8 cellular contexts compared by ENCODE assay signal in the genomic region with DNA sequence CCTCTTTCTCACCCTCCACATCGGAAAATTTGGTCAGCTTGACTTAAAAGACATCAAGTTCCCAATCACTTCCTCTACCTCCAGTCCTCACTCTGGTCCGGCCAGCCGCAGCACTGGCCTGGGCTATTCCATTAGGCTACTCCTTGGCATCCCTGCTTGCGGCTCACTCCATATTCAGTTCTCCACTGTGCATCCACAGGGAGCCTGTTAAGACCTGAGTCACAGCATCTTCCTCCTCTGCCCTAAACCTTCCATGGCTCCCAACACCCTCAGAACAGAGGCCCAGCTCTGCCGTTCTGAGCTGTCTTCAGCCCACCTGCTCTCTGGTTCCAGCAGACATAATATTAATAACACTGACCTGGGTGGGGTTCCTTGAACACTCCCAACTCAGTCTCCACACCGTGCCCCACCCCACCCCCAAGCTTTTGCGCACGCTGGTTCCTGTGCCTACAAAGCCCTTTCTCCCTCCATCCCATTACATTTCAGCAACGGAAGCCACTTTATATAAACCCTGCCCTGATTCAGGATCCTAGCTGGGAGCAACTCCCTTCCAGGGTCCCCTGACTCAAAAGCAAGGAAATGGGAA. TPM values are rescaled to one million over a fixed set of nuclear protein-coding genes. Genes with fewer than 3 reads are reported as not detected.
DNase-seq lines count a peak whose midpoint lies in the region; ATAC-seq and TF ChIP-seq lines count a peak whose summit lies in the region.

No MANE protein-coding gene starts in this region.

- ATAC-seq in heart right ventricle: peak; percentile 9 to 50 (median 29)
- no peak for ATAC-seq in HG02884 (IDR thresholded peaks at IDR 0.05; ENCODE audit: unreplicated experiment)

- peaks cover 26% of the 10 kb centered on the region for H3K4me1 Mint-ChIP-seq in activated CD4-positive, alpha-beta memory T cell treated with anti-CD3 and anti-CD28 coated beads for 36 hours (ENCODE audit: low read depth)

- peak; percentile 52 for DNase-seq in NCI-H748 (lab: John Stamatoyannopoulos, UW; ENCODE audit: unreplicated experiment)
- no peak for DNase-seq in NCI-H748 treated with DMSO at 0.1 percent for 48 hours (lab: John Stamatoyannopoulos, UW)
- DNase-seq in activated CD4-positive, alpha-beta memory T cell treated with anti-CD3 and anti-CD28 coated beads for 36 hours: peak; percentile 29
- peak in 1 of 2 donors; percentile 22 for DNase-seq in heart right ventricle
- DNase-seq in skeletal muscle cell (ENCODE audit: low read depth): no peak
- no peak for DNase-seq in SIG-M5 (lab: John Stamatoyannopoulos, UW)
- DNase-seq in NCI-H1930 (lab: John Stamatoyannopoulos, UW): no peak

- peak overlapping the region; percentile 38 to 94 (median 89) for H3K27ac ChIP-seq in heart right ventricle

- intact Hi-C loops in activated CD4-positive, alpha-beta memory T cell treated with anti-CD3 and anti-CD28 coated beads for 36 hours (cut with micrococcal nuclease): loop anchor here (5.0 kb wide), 1 partner anchor 36 kb away; the partner anchor contains the start of gene ZNF30
- intact Hi-C loops in heart right ventricle (cut with DNase I): loop anchor here in 1 of 10 donors (5.0 kb wide), 2 partner anchors 36 to 126 kb away; partner anchors contain the start of gene ZNF30

- peaks cover 16 to 41% (median 32%) of the 10 kb centered on the region in 9 donors for H3K36me3 ChIP-seq in heart right ventricle

- H3K27me3 Mint-ChIP-seq in activated CD4-positive, alpha-beta memory T cell treated with anti-CD3 and anti-CD28 coated beads for 36 hours: no peaks in the 10 kb centered on the region

- peak overlapping the region; percentile 38 for H3K27ac Mint-ChIP-seq in activated CD4-positive, alpha-beta memory T cell treated with anti-CD3 and anti-CD28 coated beads for 36 hours

- CTCF ChIA-PET in activated CD4-positive, alpha-beta memory T cell treated with anti-CD3 and anti-CD28 coated beads for 36 hours (lab: Charles Lee): interaction anchor here (1.3 to 1.8 kb wide), 4 partner anchors 10 to 81 kb away, joined by 3 to 7 read pairs (median 4); no protein-coding TSS in a partner anchor

- H3K9me3 Mint-ChIP-seq in activated CD4-positive, alpha-beta memory T cell treated with anti-CD3 and anti-CD28 coated beads for 36 hours: peaks cover 71% of the 10 kb centered on the region

- peak overlapping the region; percentile 94 for H3K4me3 Mint-ChIP-seq in activated CD4-positive, alpha-beta memory T cell treated with anti-CD3 and anti-CD28 coated beads for 36 hours

- peak overlapping the region; percentile 74 to 100 (median 93) for H3K4me3 ChIP-seq in heart right ventricle
- peak overlapping the region; percentile 91 for H3K4me3 ChIP-seq in skeletal muscle cell (ENCODE audit: low read depth, low read length)

- H3K9me3 ChIP-seq in heart right ventricle: peaks cover 6 to 61% (median 36%) of the 10 kb centered on the region in 11 donors

- H3K4me1 ChIP-seq in heart right ventricle: peaks cover 0 to 21% (median 17%) of the 10 kb centered on the region in 9 donors

- TF ChIP-seq CTCF in heart right ventricle (IDR thresholded peaks at IDR 0.05): no peak

- H3K27me3 ChIP-seq in heart right ventricle: no peaks in the 10 kb centered on the region

- 22 to 32% methylated on average over 9 of the region's 9 CpGs for WGBS in heart right ventricle, 2 donors

- POLR2A ChIA-PET in activated CD4-positive, alpha-beta memory T cell treated with anti-CD3 and anti-CD28 coated beads for 36 hours (lab: Charles Lee): no interaction called here

- H3K36me3 Mint-ChIP-seq in activated CD4-positive, alpha-beta memory T cell treated with anti-CD3 and anti-CD28 coated beads for 36 hours: peaks cover 59% of the 10 kb centered on the region

RNA-seq across cellular contexts. Expression of gene ZNF792, which starts 1.0 kb away (rescaled TPM):
- 1 to 10 TPM; 6.4 to 6.9 TPM for total RNA-seq in activated CD4-positive, alpha-beta memory T cell treated with anti-CD3 and anti-CD28 coated beads for 36 hours
- total RNA-seq in heart right ventricle: 1 to 10 TPM; 2.0 to 5.9 (median 4.0) TPM
- 1 to 10 TPM; 1.6 to 1.7 TPM for polyA plus RNA-seq in heart right ventricle

RNA-seq across cellular contexts. Expression of gene ZNF30, which starts 36.3 kb away (rescaled TPM):
- total RNA-seq in activated CD4-positive, alpha-beta memory T cell treated with anti-CD3 and anti-CD28 coated beads for 36 hours: 1 to 10 TPM; 3.7 to 4.2 TPM
- 1 to 10 TPM; 1.6 to 4.5 (median 2.6) TPM for total RNA-seq in heart right ventricle
- polyA plus RNA-seq in heart right ventricle: 1 to 10 TPM; 1.4 to 4.1 TPM

RNA-seq across cellular contexts. Expression of gene GRAMD1A, which starts 37.1 kb away (rescaled TPM):
- 100 to 1,000 TPM; 204 to 223 TPM for total RNA-seq in activated CD4-positive, alpha-beta memory T cell treated with anti-CD3 and anti-CD28 coated beads for 36 hours
- total RNA-seq in heart right ventricle: 10 to 100 TPM; 19.5 to 49.4 (median 30.3) TPM
- polyA plus RNA-seq in heart right ventricle: 10 to 100 TPM; 38.7 to 40.9 TPM

Comparison
In these comparisons a context has a peak if more than half of its experiments do, and no peak if none do; other contexts are left out.
1. DNase-seq: peak in NCI-H748 (single experiment) and activated CD4-positive, alpha-beta memory T cell treated with anti-CD3 and anti-CD28 coated beads for 36 hours (single experiment); none in NCI-H748 treated with DMSO at 0.1 percent for 48 hours (single experiment), skeletal muscle cell (single experiment), SIG-M5 (single experiment) and NCI-H1930 (0 of 2).
2. RNA of gene GRAMD1A, which starts 37.1 kb away (total RNA-seq): 204 to 223 TPM in activated CD4-positive, alpha-beta memory T cell treated with anti-CD3 and anti-CD28 coated beads for 36 hours; 19.5 to 49.4 TPM in heart right ventricle; every median in the first group is over 4 times any median in the second.